Comparison of ENCODE assay signal across 1 cellular context in genomic region chr16:588639-588888, GRCh38.
TF ChIP-seq lines count a peak whose summit lies in the region.

No MANE protein-coding gene starts in this region.

TF ChIP-seq in HepG2, 621 proteins besides CTCF, POLR2A, EP300 and RAD21 (continues in another document):
- no peak for TF ChIP-seq NFYB (CRISPR knock-in tag; IDR thresholded peaks at IDR 0.05)
- no peak for TF ChIP-seq ZNF121 (CRISPR knock-in tag; IDR thresholded peaks at IDR 0.05)
- no peak for TF ChIP-seq ZFP36 (IDR thresholded peaks at IDR 0.05; ENCODE audit: borderline replicate concordance, low read depth, low read length, partially characterized antibody)
- TF ChIP-seq ZBTB40 (IDR thresholded peaks at IDR 0.05), result no peak
- TF ChIP-seq ZBTB40 (CRISPR knock-in tag; IDR thresholded peaks at IDR 0.05), result peak; percentile 11; the same call in 1 of the 2 replicates
- no peak for TF ChIP-seq AKAP8 (CRISPR knock-in tag; IDR thresholded peaks at IDR 0.05)
- no peak for TF ChIP-seq NFE2L2 (IDR thresholded peaks at IDR 0.05; ENCODE audit: low read length)
- no peak for TF ChIP-seq NCOA1 (CRISPR knock-in tag; IDR thresholded peaks at IDR 0.05)
- TF ChIP-seq ZNF614 (CRISPR knock-in tag; IDR thresholded peaks at IDR 0.05; ENCODE audit: borderline replicate concordance), result no peak
- TF ChIP-seq CCDC6 (CRISPR knock-in tag; IDR thresholded peaks at IDR 0.05), result no peak
- no peak for TF ChIP-seq SATB2 (CRISPR knock-in tag; IDR thresholded peaks at IDR 0.05)
- 0 out of 2 replicates have a peak, but pooled peaks have one; percentile 32 for TF ChIP-seq ZNF891 (CRISPR knock-in tag; IDR thresholded peaks at IDR 0.05)
- no peak for TF ChIP-seq FOXA3 (CRISPR knock-in tag; IDR thresholded peaks at IDR 0.05)
- 0 out of 2 replicates have a peak, but pooled peaks have one; percentile 39 for TF ChIP-seq ZNF234 (CRISPR knock-in tag; conservative IDR thresholded peaks at IDR 0.05)
- no peak for TF ChIP-seq IRX3 (CRISPR knock-in tag; IDR thresholded peaks at IDR 0.05; ENCODE audit: borderline replicate concordance, low read depth)
- peak; percentile 85 for TF ChIP-seq HNRNPLL (IDR thresholded peaks at IDR 0.05; ENCODE audit: low read depth, low read length, poor library complexity, severe bottlenecking)
- TF ChIP-seq ZBTB1 (CRISPR knock-in tag; IDR thresholded peaks at IDR 0.05; ENCODE audit: borderline replicate concordance), result no peak
- no peak for TF ChIP-seq AGO2 (optimal IDR thresholded peaks at IDR 0.05; ENCODE audit: low read depth, low read length)
- TF ChIP-seq CBFB (CRISPR knock-in tag; IDR thresholded peaks at IDR 0.05), result no peak
- peak; percentile 2 for TF ChIP-seq IKZF4 (CRISPR knock-in tag; IDR thresholded peaks at IDR 0.05; ENCODE audit: borderline replicate concordance, low read depth, not compliant biosample characterization)
- no peak for TF ChIP-seq CREM (IDR thresholded peaks at IDR 0.05)
- TF ChIP-seq CREM (CRISPR knock-in tag; IDR thresholded peaks at IDR 0.05), result no peak
- no peak for TF ChIP-seq ZNF773 (CRISPR knock-in tag; IDR thresholded peaks at IDR 0.05; ENCODE audit: borderline replicate concordance)
- TF ChIP-seq ZNF552 (CRISPR knock-in tag; IDR thresholded peaks at IDR 0.05; ENCODE audit: borderline replicate concordance), result no peak
- TF ChIP-seq AHR (CRISPR knock-in tag; IDR thresholded peaks at IDR 0.05), result no peak
- no peak for TF ChIP-seq ESRRA (CRISPR knock-in tag; IDR thresholded peaks at IDR 0.05; ENCODE audit: low read depth)
- no peak for TF ChIP-seq RBM22 (optimal IDR thresholded peaks at IDR 0.05; ENCODE audit: low read length)
- peak; percentile 20; the same call in 1 of the 2 replicates for TF ChIP-seq SIN3A (IDR thresholded peaks at IDR 0.05; ENCODE audit: borderline replicate concordance, low read depth, low read length)
- no peak; the same call in 1 of the 2 replicates for TF ChIP-seq ARID4A (CRISPR knock-in tag; IDR thresholded peaks at IDR 0.05; ENCODE audit: borderline replicate concordance)
- no peak for TF ChIP-seq GLI4 (CRISPR knock-in tag; IDR thresholded peaks at IDR 0.05; ENCODE audit: borderline replicate concordance)
- TF ChIP-seq ZBTB44 (CRISPR knock-in tag; IDR thresholded peaks at IDR 0.05), result no peak
- TF ChIP-seq ZNF337 (CRISPR knock-in tag; IDR thresholded peaks at IDR 0.05; ENCODE audit: borderline replicate concordance, low read depth), result no peak
- no peak for TF ChIP-seq FOXM1 (CRISPR knock-in tag; IDR thresholded peaks at IDR 0.05)
- 0 out of 2 replicates have a peak, but pooled peaks have one; percentile 50 for TF ChIP-seq ZNF354B (CRISPR knock-in tag; IDR thresholded peaks at IDR 0.05)
- TF ChIP-seq ZNF326 (CRISPR knock-in tag; IDR thresholded peaks at IDR 0.05; ENCODE audit: borderline replicate concordance), result no peak
- TF ChIP-seq ZNF382 (CRISPR knock-in tag; IDR thresholded peaks at IDR 0.05; ENCODE audit: borderline replicate concordance), result no peak
- peak; percentile 71; the same call in 1 of the 2 replicates for TF ChIP-seq UBTF (CRISPR knock-in tag; IDR thresholded peaks at IDR 0.05)
- no peak for TF ChIP-seq PBX2 (CRISPR knock-in tag; IDR thresholded peaks at IDR 0.05)
- no peak for TF ChIP-seq SIX1 (CRISPR knock-in tag; IDR thresholded peaks at IDR 0.05; ENCODE audit: borderline replicate concordance)
- no peak for TF ChIP-seq MTF1 (CRISPR knock-in tag; IDR thresholded peaks at IDR 0.05)
- no peak for TF ChIP-seq HNF1B (CRISPR knock-in tag; IDR thresholded peaks at IDR 0.05)
- no peak for TF ChIP-seq FOXC1 (CRISPR knock-in tag; IDR thresholded peaks at IDR 0.05; ENCODE audit: borderline replicate concordance)
- no peak for TF ChIP-seq CENPX (CRISPR knock-in tag; IDR thresholded peaks at IDR 0.05)
- TF ChIP-seq MZF1 (CRISPR knock-in tag; IDR thresholded peaks at IDR 0.05; ENCODE audit: borderline replicate concordance), result no peak
- no peak for TF ChIP-seq FIP1L1 (IDR thresholded peaks at IDR 0.05; ENCODE audit: borderline replicate concordance, insufficient read depth, low read depth, low read length)
- no peak for TF ChIP-seq SMARCC2 (IDR thresholded peaks at IDR 0.05)
